Comparison of ENCODE assay signal across 20 cellular contexts in genomic region chrX:63283331-63283730, GRCh38.
"Had no signal": no experiment of that assay in that cellular context is flagged by ENCODE, and none has a peak within 500 bp of the region (broad histone marks: within the 10 kb centered on the region; RNA-seq: fewer than 3 reads in every experiment).

No MANE protein-coding gene starts in this region.

- H3K27ac ChIP-seq: coronary artery, gastroesophageal sphincter, tibial artery, upper lobe of left lung, vagina had no signal

- H3K9me3 Mint-ChIP-seq: stimulated activated naive CD8-positive, alpha-beta T cell treated with anti-CD3 and anti-CD28 coated beads, Interleukin-15, Interleukin-2, amounts not matched to agents 100 ng/mL and 50 ng/mL, for 24 hours had no signal

- H3K27me3 ChIP-seq: gastroesophageal sphincter, spleen, tibial artery, upper lobe of left lung, vagina had no signal

- H3K27me3 Mint-ChIP-seq: stimulated activated memory B cell treated with anti-CD40 and anti-IgM and Interleukin-4, amounts not matched to agents 10 μg/mL and 1 μg/mL and 100 μg/mL, for 72 hours; stimulated activated naive CD8-positive, alpha-beta T cell treated with anti-CD3 and anti-CD28 coated beads, Interleukin-15, Interleukin-2, amounts not matched to agents 100 ng/mL and 50 ng/mL, for 24 hours had no signal

- H3K27ac Mint-ChIP-seq: endodermal cell; natural killer cell; stimulated activated memory B cell treated with anti-CD40 and anti-IgM and Interleukin-4, amounts not matched to agents 10 μg/mL and 1 μg/mL and 100 μg/mL, for 72 hours; stimulated activated naive CD8-positive, alpha-beta T cell treated with anti-CD3 and anti-CD28 coated beads, Interleukin-15, Interleukin-2, amounts not matched to agents 100 ng/mL and 50 ng/mL, for 24 hours had no signal

- H3K36me3 ChIP-seq: gastroesophageal sphincter, spleen, tibial artery, upper lobe of left lung, vagina had no signal

- H3K4me1 Mint-ChIP-seq: endodermal cell; immature natural killer cell; natural killer cell; neural crest cell; stimulated activated memory B cell treated with anti-CD40 and anti-IgM and Interleukin-4, amounts not matched to agents 10 μg/mL and 1 μg/mL and 100 μg/mL, for 72 hours had no signal

- H3K4me1 ChIP-seq: gastroesophageal sphincter, spleen, tibial artery, upper lobe of left lung, vagina had no signal

- H3K36me3 Mint-ChIP-seq: immature natural killer cell; natural killer cell; stimulated activated memory B cell treated with anti-CD40 and anti-IgM and Interleukin-4, amounts not matched to agents 10 μg/mL and 1 μg/mL and 100 μg/mL, for 72 hours had no signal

- H3K9me3 ChIP-seq: gastroesophageal sphincter, upper lobe of left lung, vagina had no signal

- H3K4me3 ChIP-seq: coronary artery, gastroesophageal sphincter, spleen, tibial artery, upper lobe of left lung, vagina had no signal

- H3K4me3 Mint-ChIP-seq: endodermal cell; immature natural killer cell; natural killer cell; neural crest cell; stimulated activated memory B cell treated with anti-CD40 and anti-IgM and Interleukin-4, amounts not matched to agents 10 μg/mL and 1 μg/mL and 100 μg/mL, for 72 hours; stimulated activated naive CD8-positive, alpha-beta T cell treated with anti-CD3 and anti-CD28 coated beads, Interleukin-15, Interleukin-2, amounts not matched to agents 100 ng/mL and 50 ng/mL, for 24 hours had no signal

- ATAC-seq: gastroesophageal sphincter; left ventricle myocardium superior; natural killer cell; sciatic nerve; stimulated activated memory B cell treated with anti-CD40 and anti-IgM and Interleukin-4, amounts not matched to agents 10 μg/mL and 1 μg/mL and 100 μg/mL, for 72 hours had no signal

- DNase-seq: effector CD4-positive, alpha-beta T cell; endodermal cell; erythroblast; glutamatergic neuron; immature natural killer cell; left ventricle myocardium superior; natural killer cell; spleen; stimulated activated CD4-positive, alpha-beta T cell treated with anti-CD3 and anti-CD28 coated beads, Interleukin-15, amount 100 ng/mL, for 24 hours; stimulated activated CD4-positive, alpha-beta T cell treated with anti-CD3 and anti-CD28 coated beads, Interleukin-1b, Interleukin-23, amount 100 ng/mL, for 48 hours; stimulated activated CD4-positive, alpha-beta T cell treated with anti-CD3 and anti-CD28 coated beads, Interleukin-4, amount 100 ng/mL, for 24 hours; tibial artery; upper lobe of left lung had no signal
